ENCODE assay signal across 1 cellular context in genomic region chr4:146235654-146236570, GRCh38.
TF ChIP-seq lines count a peak whose summit lies in the region.

No MANE protein-coding gene starts in this region.

TF ChIP-seq in K562, 482 proteins besides CTCF, POLR2A, EP300 and RAD21 (continued from another document and continues in another):
- TF ChIP-seq MLX (CRISPR knock-in tag; conservative IDR thresholded peaks at IDR 0.05) (no peak), ERF (CRISPR knock-in tag; IDR thresholded peaks at IDR 0.05) (no peak), PHF8 (IDR thresholded peaks at IDR 0.05; ENCODE audit: borderline replicate concordance, low read length) (no peak), NR4A1 (CRISPR knock-in tag; IDR thresholded peaks at IDR 0.05) (no peak), NR4A1 (tag; IDR thresholded peaks at IDR 0.05) (no peak), ASH1L (IDR thresholded peaks at IDR 0.05; ENCODE audit: borderline replicate concordance, low read depth, partially characterized antibody) (no peak), HOMEZ (CRISPR knock-in tag; IDR thresholded peaks at IDR 0.05) (no peak), KLF10 (CRISPR knock-in tag; IDR thresholded peaks at IDR 0.05) (no peak), POLR2G (IDR thresholded peaks at IDR 0.05; ENCODE audit: low read depth, low read length) (no peak), ZNF584 (CRISPR knock-in tag; IDR thresholded peaks at IDR 0.05; ENCODE audit: low read depth) (peak; percentile 89), RNF2 (IDR thresholded peaks at IDR 0.05) (no peak), CTBP1 (IDR thresholded peaks at IDR 0.05; ENCODE audit: borderline replicate concordance) (peak; percentile 32; the same call in 1 of the 2 replicates), KDM5B (IDR thresholded peaks at IDR 0.05; ENCODE audit: insufficient replicate concordance, low read depth, low read length) (no peak), ZZZ3 (IDR thresholded peaks at IDR 0.05) (no peak), ZNF507 (tag; conservative IDR thresholded peaks at IDR 0.05) (no peak), DACH1 (IDR thresholded peaks at IDR 0.05; ENCODE audit: partially characterized antibody) (no peak), ELF1 (tag; IDR thresholded peaks at IDR 0.05) (no peak), ATF3 (IDR thresholded peaks at IDR 0.05) (peak; percentile 50; the same call in 1 of the 2 replicates), ATF3 (CRISPR knock-in tag; conservative IDR thresholded peaks at IDR 0.05) (no peak), TEAD1 (CRISPR knock-in tag; IDR thresholded peaks at IDR 0.05) (no peak), ZNF583 (CRISPR knock-in tag; IDR thresholded peaks at IDR 0.05) (no peak), ZHX1 (conservative IDR thresholded peaks at IDR 0.05; ENCODE audit: low read length) (no peak), SOX6 (IDR thresholded peaks at IDR 0.05) (no peak), ADNP (tag; IDR thresholded peaks at IDR 0.05) (no peak), KDM4B (IDR thresholded peaks at IDR 0.05; ENCODE audit: borderline replicate concordance in 2 of 2, low read depth in 1 of 2) (no peak), SNIP1 (IDR thresholded peaks at IDR 0.05; ENCODE audit: low read depth) (no peak), NFE2L1 (tag; IDR thresholded peaks at IDR 0.05; ENCODE audit: borderline replicate concordance, low read depth) (no peak), FOXA3 (CRISPR knock-in tag; conservative IDR thresholded peaks at IDR 0.05 in 1 of 2, IDR thresholded peaks at IDR 0.05 in 1 of 2) (no peak), BMI1 (IDR thresholded peaks at IDR 0.05; ENCODE audit: low read length) (no peak), IFI16 (CRISPR knock-in tag; IDR thresholded peaks at IDR 0.05) (no peak), TEAD4 (IDR thresholded peaks at IDR 0.05; ENCODE audit: low read length) (no peak), TEAD4 (CRISPR knock-in tag; IDR thresholded peaks at IDR 0.05; ENCODE audit: borderline replicate concordance) (no peak)
- TF ChIP-seq, protein P1, sequence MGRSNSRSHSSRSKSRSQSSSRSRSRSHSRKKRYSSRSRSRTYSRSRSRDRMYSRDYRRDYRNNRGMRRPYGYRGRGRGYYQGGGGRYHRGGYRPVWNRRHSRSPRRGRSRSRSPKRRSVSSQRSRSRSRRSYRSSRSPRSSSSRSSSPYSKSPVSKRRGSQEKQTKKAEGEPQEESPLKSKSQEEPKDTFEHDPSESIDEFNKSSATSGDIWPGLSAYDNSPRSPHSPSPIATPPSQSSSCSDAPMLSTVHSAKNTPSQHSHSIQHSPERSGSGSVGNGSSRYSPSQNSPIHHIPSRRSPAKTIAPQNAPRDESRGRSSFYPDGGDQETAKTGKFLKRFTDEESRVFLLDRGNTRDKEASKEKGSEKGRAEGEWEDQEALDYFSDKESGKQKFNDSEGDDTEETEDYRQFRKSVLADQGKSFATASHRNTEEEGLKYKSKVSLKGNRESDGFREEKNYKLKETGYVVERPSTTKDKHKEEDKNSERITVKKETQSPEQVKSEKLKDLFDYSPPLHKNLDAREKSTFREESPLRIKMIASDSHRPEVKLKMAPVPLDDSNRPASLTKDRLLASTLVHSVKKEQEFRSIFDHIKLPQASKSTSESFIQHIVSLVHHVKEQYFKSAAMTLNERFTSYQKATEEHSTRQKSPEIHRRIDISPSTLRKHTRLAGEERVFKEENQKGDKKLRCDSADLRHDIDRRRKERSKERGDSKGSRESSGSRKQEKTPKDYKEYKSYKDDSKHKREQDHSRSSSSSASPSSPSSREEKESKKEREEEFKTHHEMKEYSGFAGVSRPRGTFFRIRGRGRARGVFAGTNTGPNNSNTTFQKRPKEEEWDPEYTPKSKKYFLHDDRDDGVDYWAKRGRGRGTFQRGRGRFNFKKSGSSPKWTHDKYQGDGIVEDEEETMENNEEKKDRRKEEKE (IDR thresholded peaks at IDR 0.05; ENCODE audit: borderline replicate concordance in 1 of 2, control insufficient read depth in 1 of 2, low read depth in 2 of 2, low read length in 1 of 2), result no peak
- TF ChIP-seq, protein P2, sequence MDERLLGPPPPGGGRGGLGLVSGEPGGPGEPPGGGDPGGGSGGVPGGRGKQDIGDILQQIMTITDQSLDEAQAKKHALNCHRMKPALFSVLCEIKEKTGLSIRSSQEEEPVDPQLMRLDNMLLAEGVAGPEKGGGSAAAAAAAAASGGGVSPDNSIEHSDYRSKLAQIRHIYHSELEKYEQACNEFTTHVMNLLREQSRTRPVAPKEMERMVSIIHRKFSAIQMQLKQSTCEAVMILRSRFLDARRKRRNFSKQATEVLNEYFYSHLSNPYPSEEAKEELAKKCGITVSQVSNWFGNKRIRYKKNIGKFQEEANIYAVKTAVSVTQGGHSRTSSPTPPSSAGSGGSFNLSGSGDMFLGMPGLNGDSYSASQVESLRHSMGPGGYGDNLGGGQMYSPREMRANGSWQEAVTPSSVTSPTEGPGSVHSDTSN (CRISPR knock-in tag; IDR thresholded peaks at IDR 0.05; ENCODE audit: low read depth), result no peak
- TF ChIP-seq, protein P2 (tag; conservative IDR thresholded peaks at IDR 0.05; ENCODE audit: low read depth), result no peak
- TF ChIP-seq, protein P3, sequence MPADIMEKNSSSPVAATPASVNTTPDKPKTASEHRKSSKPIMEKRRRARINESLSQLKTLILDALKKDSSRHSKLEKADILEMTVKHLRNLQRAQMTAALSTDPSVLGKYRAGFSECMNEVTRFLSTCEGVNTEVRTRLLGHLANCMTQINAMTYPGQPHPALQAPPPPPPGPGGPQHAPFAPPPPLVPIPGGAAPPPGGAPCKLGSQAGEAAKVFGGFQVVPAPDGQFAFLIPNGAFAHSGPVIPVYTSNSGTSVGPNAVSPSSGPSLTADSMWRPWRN (IDR thresholded peaks at IDR 0.05; ENCODE audit: low read depth), result no peak
- TF ChIP-seq, protein P4, sequence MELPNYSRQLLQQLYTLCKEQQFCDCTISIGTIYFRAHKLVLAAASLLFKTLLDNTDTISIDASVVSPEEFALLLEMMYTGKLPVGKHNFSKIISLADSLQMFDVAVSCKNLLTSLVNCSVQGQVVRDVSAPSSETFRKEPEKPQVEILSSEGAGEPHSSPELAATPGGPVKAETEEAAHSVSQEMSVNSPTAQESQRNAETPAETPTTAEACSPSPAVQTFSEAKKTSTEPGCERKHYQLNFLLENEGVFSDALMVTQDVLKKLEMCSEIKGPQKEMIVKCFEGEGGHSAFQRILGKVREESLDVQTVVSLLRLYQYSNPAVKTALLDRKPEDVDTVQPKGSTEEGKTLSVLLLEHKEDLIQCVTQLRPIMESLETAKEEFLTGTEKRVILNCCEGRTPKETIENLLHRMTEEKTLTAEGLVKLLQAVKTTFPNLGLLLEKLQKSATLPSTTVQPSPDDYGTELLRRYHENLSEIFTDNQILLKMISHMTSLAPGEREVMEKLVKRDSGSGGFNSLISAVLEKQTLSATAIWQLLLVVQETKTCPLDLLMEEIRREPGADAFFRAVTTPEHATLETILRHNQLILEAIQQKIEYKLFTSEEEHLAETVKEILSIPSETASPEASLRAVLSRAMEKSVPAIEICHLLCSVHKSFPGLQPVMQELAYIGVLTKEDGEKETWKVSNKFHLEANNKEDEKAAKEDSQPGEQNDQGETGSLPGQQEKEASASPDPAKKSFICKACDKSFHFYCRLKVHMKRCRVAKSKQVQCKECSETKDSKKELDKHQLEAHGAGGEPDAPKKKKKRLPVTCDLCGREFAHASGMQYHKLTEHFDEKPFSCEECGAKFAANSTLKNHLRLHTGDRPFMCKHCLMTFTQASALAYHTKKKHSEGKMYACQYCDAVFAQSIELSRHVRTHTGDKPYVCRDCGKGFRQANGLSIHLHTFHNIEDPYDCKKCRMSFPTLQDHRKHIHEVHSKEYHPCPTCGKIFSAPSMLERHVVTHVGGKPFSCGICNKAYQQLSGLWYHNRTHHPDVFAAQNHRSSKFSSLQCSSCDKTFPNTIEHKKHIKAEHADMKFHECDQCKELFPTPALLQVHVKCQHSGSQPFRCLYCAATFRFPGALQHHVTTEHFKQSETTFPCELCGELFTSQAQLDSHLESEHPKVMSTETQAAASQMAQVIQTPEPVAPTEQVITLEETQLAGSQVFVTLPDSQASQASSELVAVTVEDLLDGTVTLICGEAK (IDR thresholded peaks at IDR 0.05), result no peak
- TF ChIP-seq, protein P4 (CRISPR knock-in tag; IDR thresholded peaks at IDR 0.05), result no peak
- TF ChIP-seq, protein P5, sequence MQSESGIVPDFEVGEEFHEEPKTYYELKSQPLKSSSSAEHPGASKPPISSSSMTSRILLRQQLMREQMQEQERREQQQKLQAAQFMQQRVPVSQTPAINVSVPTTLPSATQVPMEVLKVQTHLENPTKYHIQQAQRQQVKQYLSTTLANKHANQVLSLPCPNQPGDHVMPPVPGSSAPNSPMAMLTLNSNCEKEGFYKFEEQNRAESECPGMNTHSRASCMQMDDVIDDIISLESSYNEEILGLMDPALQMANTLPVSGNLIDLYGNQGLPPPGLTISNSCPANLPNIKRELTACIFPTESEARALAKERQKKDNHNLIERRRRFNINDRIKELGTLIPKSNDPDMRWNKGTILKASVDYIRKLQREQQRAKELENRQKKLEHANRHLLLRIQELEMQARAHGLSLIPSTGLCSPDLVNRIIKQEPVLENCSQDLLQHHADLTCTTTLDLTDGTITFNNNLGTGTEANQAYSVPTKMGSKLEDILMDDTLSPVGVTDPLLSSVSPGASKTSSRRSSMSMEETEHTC (IDR thresholded peaks at IDR 0.05), result no peak
